Comparison of ENCODE assay signal across 1 cellular context in the genomic region with DNA sequence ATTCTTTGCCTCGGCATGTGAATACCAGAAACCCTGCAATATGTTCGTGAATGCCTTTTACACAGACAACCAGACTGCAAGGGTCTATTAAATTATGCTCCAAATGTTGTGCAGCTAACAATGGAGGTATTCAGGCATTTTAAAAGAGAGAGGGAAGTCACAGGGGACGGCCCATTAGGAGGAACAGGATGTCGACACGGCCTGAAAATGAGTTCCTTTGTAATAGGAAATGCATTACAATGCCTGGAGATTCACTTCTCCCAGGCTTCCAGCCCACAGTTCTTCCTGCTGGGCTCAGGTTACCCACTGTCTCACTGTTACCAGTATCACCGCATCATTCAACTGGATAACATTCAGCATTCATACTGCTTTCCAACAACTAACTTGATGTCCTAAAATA.
TF ChIP-seq lines count a peak whose summit lies in the region.

No MANE protein-coding gene starts in this region.

TF ChIP-seq in HepG2, 621 proteins besides CTCF, POLR2A, EP300 and RAD21 (continued from another document):
- TF ChIP-seq, protein P1, sequence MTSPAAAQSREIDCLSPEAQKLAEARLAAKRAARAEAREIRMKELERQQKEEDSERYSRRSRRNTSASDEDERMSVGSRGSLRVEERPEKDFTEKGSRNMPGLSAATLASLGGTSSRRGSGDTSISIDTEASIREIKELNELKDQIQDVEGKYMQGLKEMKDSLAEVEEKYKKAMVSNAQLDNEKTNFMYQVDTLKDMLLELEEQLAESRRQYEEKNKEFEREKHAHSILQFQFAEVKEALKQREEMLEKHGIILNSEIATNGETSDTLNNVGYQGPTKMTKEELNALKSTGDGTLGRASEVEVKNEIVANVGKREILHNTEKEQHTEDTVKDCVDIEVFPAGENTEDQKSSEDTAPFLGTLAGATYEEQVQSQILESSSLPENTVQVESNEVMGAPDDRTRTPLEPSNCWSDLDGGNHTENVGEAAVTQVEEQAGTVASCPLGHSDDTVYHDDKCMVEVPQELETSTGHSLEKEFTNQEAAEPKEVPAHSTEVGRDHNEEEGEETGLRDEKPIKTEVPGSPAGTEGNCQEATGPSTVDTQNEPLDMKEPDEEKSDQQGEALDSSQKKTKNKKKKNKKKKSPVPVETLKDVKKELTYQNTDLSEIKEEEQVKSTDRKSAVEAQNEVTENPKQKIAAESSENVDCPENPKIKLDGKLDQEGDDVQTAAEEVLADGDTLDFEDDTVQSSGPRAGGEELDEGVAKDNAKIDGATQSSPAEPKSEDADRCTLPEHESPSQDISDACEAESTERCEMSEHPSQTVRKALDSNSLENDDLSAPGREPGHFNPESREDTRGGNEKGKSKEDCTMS (CRISPR knock-in tag; conservative IDR thresholded peaks at IDR 0.05) = no peak
- TF ChIP-seq, protein P2, sequence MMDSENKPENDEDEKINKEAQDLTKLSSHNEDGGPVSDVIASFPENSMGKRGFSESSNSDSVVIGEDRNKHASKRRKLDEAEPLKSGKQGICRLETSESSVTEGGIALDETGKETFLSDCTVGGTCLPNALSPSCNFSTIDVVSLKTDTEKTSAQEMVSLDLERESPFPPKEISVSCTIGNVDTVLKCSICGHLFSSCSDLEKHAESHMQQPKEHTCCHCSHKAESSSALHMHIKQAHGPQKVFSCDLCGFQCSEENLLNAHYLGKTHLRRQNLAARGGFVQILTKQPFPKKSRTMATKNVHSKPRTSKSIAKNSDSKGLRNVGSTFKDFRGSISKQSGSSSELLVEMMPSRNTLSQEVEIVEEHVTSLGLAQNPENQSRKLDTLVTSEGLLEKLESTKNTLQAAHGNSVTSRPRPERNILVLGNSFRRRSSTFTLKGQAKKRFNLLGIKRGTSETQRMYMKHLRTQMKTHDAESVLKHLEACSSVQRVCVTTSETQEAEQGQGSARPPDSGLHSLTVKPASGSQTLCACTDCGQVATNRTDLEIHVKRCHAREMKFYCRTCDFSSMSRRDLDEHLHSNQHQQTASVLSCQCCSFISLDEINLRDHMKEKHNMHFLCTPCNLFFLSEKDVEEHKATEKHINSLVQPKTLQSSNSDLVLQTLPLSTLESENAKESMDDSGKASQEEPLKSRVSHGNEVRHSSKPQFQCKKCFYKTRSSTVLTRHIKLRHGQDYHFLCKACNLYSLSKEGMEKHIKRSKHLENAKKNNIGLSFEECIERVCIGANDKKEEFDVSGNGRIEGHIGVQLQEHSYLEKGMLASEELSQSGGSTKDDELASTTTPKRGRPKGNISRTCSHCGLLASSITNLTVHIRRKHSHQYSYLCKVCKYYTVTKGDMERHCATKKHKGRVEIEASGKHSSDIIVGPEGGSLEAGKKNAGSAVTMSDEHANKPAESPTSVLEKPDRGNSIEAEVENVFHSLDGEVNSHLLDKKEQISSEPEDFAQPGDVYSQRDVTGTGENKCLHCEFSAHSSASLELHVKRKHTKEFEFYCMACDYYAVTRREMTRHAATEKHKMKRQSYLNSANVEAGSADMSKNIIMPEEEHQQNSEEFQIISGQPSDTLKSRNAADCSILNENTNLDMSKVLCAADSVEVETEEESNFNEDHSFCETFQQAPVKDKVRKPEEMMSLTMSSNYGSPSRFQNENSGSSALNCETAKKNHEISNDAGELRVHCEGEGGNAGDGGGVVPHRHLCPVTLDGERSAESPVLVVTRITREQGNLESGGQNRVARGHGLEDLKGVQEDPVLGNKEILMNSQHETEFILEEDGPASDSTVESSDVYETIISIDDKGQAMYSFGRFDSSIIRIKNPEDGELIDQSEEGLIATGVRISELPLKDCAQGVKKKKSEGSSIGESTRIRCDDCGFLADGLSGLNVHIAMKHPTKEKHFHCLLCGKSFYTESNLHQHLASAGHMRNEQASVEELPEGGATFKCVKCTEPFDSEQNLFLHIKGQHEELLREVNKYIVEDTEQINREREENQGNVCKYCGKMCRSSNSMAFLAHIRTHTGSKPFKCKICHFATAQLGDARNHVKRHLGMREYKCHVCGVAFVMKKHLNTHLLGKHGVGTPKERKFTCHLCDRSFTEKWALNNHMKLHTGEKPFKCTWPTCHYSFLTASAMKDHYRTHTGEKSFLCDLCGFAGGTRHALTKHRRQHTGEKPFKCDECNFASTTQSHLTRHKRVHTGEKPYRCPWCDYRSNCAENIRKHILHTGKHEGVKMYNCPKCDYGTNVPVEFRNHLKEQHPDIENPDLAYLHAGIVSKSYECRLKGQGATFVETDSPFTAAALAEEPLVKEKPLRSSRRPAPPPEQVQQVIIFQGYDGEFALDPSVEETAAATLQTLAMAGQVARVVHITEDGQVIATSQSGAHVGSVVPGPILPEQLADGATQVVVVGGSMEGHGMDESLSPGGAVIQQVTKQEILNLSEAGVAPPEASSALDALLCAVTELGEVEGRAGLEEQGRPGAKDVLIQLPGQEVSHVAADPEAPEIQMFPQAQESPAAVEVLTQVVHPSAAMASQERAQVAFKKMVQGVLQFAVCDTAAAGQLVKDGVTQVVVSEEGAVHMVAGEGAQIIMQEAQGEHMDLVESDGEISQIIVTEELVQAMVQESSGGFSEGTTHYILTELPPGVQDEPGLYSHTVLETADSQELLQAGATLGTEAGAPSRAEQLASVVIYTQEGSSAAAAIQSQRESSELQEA (CRISPR knock-in tag; IDR thresholded peaks at IDR 0.05; ENCODE audit: not compliant biosample characterization) = no peak
- TF ChIP-seq ZNF180 (CRISPR knock-in tag; IDR thresholded peaks at IDR 0.05; ENCODE audit: borderline replicate concordance, low read depth) (no peak), ASH2L (IDR thresholded peaks at IDR 0.05; ENCODE audit: insufficient read length, low read depth, low read length) (peak; percentile 1), MBD4 (IDR thresholded peaks at IDR 0.05; ENCODE audit: borderline replicate concordance, low read length) (no peak), CREB1 (IDR thresholded peaks at IDR 0.05) (no peak), CREB1 (CRISPR knock-in tag; IDR thresholded peaks at IDR 0.05) (peak; percentile 25; the same call in 1 of the 2 replicates), ETV5 (CRISPR knock-in tag; IDR thresholded peaks at IDR 0.05; ENCODE audit: borderline replicate concordance) (0 out of 2 replicates have a peak, but pooled peaks have one; percentile 4), SSRP1 (CRISPR knock-in tag; IDR thresholded peaks at IDR 0.05) (no peak), ZNF792 (CRISPR knock-in tag; IDR thresholded peaks at IDR 0.05) (no peak), POGZ (CRISPR knock-in tag; IDR thresholded peaks at IDR 0.05) (no peak), ELF4 (CRISPR knock-in tag; IDR thresholded peaks at IDR 0.05; ENCODE audit: borderline replicate concordance) (0 out of 2 replicates have a peak, but pooled peaks have one; percentile 33), ARID2 (CRISPR knock-in tag; IDR thresholded peaks at IDR 0.05; ENCODE audit: borderline replicate concordance) (0 out of 2 replicates have a peak, but pooled peaks have one; percentile 14), ZNF501 (CRISPR knock-in tag; IDR thresholded peaks at IDR 0.05) (no peak), AKAP8 (CRISPR knock-in tag; IDR thresholded peaks at IDR 0.05) (no peak), MEIS2 (CRISPR knock-in tag; IDR thresholded peaks at IDR 0.05) (no peak), KDM5A (IDR thresholded peaks at IDR 0.05; ENCODE audit: borderline replicate concordance, low read length) (0 out of 2 replicates have a peak, but pooled peaks have one; percentile 11), ZNF383 (CRISPR knock-in tag; IDR thresholded peaks at IDR 0.05; ENCODE audit: borderline replicate concordance) (no peak), HNRNPL (IDR thresholded peaks at IDR 0.05; ENCODE audit: low read depth, low read length) (0 out of 2 replicates have a peak, but pooled peaks have one; percentile 14), THAP11 (CRISPR knock-in tag; IDR thresholded peaks at IDR 0.05) (no peak), ZSCAN12 (CRISPR knock-in tag; IDR thresholded peaks at IDR 0.05) (no peak)
- TF ChIP-seq, protein P3, sequence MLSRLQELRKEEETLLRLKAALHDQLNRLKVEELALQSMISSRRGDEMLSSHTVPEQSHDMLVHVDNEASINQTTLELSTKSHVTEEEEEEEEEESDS (CRISPR knock-in tag; IDR thresholded peaks at IDR 0.05; ENCODE audit: borderline replicate concordance) = 0 out of 2 replicates have a peak, but pooled peaks have one; percentile 62
- TF ChIP-seq, protein P4, sequence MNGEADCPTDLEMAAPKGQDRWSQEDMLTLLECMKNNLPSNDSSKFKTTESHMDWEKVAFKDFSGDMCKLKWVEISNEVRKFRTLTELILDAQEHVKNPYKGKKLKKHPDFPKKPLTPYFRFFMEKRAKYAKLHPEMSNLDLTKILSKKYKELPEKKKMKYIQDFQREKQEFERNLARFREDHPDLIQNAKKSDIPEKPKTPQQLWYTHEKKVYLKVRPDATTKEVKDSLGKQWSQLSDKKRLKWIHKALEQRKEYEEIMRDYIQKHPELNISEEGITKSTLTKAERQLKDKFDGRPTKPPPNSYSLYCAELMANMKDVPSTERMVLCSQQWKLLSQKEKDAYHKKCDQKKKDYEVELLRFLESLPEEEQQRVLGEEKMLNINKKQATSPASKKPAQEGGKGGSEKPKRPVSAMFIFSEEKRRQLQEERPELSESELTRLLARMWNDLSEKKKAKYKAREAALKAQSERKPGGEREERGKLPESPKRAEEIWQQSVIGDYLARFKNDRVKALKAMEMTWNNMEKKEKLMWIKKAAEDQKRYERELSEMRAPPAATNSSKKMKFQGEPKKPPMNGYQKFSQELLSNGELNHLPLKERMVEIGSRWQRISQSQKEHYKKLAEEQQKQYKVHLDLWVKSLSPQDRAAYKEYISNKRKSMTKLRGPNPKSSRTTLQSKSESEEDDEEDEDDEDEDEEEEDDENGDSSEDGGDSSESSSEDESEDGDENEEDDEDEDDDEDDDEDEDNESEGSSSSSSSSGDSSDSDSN (CRISPR knock-in tag; IDR thresholded peaks at IDR 0.05) = no peak
- TF ChIP-seq, protein P5, sequence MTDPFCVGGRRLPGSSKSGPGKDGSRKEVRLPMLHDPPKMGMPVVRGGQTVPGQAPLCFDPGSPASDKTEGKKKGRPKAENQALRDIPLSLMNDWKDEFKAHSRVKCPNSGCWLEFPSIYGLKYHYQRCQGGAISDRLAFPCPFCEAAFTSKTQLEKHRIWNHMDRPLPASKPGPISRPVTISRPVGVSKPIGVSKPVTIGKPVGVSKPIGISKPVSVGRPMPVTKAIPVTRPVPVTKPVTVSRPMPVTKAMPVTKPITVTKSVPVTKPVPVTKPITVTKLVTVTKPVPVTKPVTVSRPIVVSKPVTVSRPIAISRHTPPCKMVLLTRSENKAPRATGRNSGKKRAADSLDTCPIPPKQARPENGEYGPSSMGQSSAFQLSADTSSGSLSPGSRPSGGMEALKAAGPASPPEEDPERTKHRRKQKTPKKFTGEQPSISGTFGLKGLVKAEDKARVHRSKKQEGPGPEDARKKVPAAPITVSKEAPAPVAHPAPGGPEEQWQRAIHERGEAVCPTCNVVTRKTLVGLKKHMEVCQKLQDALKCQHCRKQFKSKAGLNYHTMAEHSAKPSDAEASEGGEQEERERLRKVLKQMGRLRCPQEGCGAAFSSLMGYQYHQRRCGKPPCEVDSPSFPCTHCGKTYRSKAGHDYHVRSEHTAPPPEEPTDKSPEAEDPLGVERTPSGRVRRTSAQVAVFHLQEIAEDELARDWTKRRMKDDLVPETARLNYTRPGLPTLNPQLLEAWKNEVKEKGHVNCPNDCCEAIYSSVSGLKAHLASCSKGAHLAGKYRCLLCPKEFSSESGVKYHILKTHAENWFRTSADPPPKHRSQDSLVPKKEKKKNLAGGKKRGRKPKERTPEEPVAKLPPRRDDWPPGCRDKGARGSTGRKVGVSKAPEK (CRISPR knock-in tag; IDR thresholded peaks at IDR 0.05; ENCODE audit: borderline replicate concordance) = 0 out of 2 replicates have a peak, but pooled peaks have one; percentile 5
- TF ChIP-seq, protein P6, sequence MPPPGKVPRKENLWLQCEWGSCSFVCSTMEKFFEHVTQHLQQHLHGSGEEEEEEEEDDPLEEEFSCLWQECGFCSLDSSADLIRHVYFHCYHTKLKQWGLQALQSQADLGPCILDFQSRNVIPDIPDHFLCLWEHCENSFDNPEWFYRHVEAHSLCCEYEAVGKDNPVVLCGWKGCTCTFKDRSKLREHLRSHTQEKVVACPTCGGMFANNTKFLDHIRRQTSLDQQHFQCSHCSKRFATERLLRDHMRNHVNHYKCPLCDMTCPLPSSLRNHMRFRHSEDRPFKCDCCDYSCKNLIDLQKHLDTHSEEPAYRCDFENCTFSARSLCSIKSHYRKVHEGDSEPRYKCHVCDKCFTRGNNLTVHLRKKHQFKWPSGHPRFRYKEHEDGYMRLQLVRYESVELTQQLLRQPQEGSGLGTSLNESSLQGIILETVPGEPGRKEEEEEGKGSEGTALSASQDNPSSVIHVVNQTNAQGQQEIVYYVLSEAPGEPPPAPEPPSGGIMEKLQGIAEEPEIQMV (CRISPR knock-in tag; IDR thresholded peaks at IDR 0.05; ENCODE audit: low read depth) = no peak
